8 cellular contexts compared by ENCODE assay signal in genomic region chr21:44873356-44874239, GRCh38. TPM values are rescaled to one million over a fixed set of nuclear protein-coding genes. Genes with fewer than 3 reads are reported as not detected.
DNase-seq lines count a peak whose midpoint lies in the region; ATAC-seq and TF ChIP-seq lines count a peak whose summit lies in the region.

Gene PTTG1IP (minus strand): TSS chr21:44873690. CDS start chr21:44873616, 74 bp downstream.

- H3K9ac ChIP-seq in mucosa of rectum (ENCODE audit: low read depth in 1 of 2, low read length in 2 of 2): peak within 1 kb of the TSS; percentile 88 to 93

- peaks cover 56% of the 10 kb centered on the region for H3K4me1 Mint-ChIP-seq in activated T-cell treated with anti-CD3 and anti-CD28 coated beads, Interleukin-2, amount 50 U/mL, for 24 hours (ENCODE audit: low read depth)

- H3K27me3 Mint-ChIP-seq in activated T-cell treated with anti-CD3 and anti-CD28 coated beads, Interleukin-2, amount 50 U/mL, for 24 hours: no peaks in the 10 kb centered on the region

- peak within 1 kb of the TSS; percentile 90 for H3K4me3 Mint-ChIP-seq in activated T-cell treated with anti-CD3 and anti-CD28 coated beads, Interleukin-2, amount 50 U/mL, for 24 hours

- H3K27ac Mint-ChIP-seq in activated T-cell treated with anti-CD3 and anti-CD28 coated beads, Interleukin-2, amount 50 U/mL, for 24 hours: peak within 1 kb of the TSS; percentile 91

- no peaks in the 10 kb centered on the region for H3K36me3 ChIP-seq in mucosa of rectum (ENCODE audit: control insufficient read depth in 2 of 2, insufficient read depth in 2 of 2, low read length in 2 of 2)

- H3K4me1 ChIP-seq in mucosa of rectum (ENCODE audit: control insufficient read depth in 2 of 2, insufficient read depth in 2 of 2, low read length in 2 of 2): peaks cover 38 to 58% of the 10 kb centered on the region in 2 donors

- peak; percentile 79 for TF ChIP-seq POLR2A in erythroblast (IDR thresholded peaks at IDR 0.05; ENCODE audit: low read length)

- no peaks in the 10 kb centered on the region for H3K9me3 Mint-ChIP-seq in activated T-cell treated with anti-CD3 and anti-CD28 coated beads, Interleukin-2, amount 50 U/mL, for 24 hours

- H3K36me3 Mint-ChIP-seq in activated T-cell treated with anti-CD3 and anti-CD28 coated beads, Interleukin-2, amount 50 U/mL, for 24 hours (ENCODE audit: low read depth): peaks cover 5% of the 10 kb centered on the region

- DNase-seq in DMS53 treated with DMSO at 0.1 percent for 48 hours (lab: John Stamatoyannopoulos, UW; ENCODE audit: unreplicated experiment): peak; percentile 74
- DNase-seq in KG1 (lab: John Stamatoyannopoulos, UW): peak; percentile 95
- DNase-seq in activated T-cell treated with anti-CD3 and anti-CD28 coated beads, Interleukin-2, amount 50 U/mL, for 24 hours: peak; percentile 99
- DNase-seq in erythroblast (lab: John Stamatoyannopoulos, UW): peak; percentile 98 to 100
- peak; percentile 96 to 98 for DNase-seq in stimulated activated CD8-positive, alpha-beta memory T cell treated with anti-CD3 and anti-CD28 coated beads, Interleukin-4, amount 100 ng/mL, for 4 hours (ENCODE audit: low read depth in 2 of 2, low spot score in 1 of 2)

- H3K27ac ChIP-seq in mucosa of rectum (ENCODE audit: low read depth in 2 of 2, low read length in 2 of 2): peak within 1 kb of the TSS; percentile 92 to 95

- peak within 1 kb of the TSS; percentile 73 to 90 for H3K4me3 ChIP-seq in mucosa of rectum (ENCODE audit: low read length in 2 of 2)

- no peaks in the 10 kb centered on the region for H3K27me3 ChIP-seq in mucosa of rectum (ENCODE audit: control insufficient read depth in 2 of 2, insufficient read depth in 2 of 2, low read length in 2 of 2)

- peak; percentile 67 for ATAC-seq in GM21723 (IDR thresholded peaks at IDR 0.05; ENCODE audit: unreplicated experiment)

- no peaks in the 10 kb centered on the region for H3K9me3 ChIP-seq in mucosa of rectum (ENCODE audit: control insufficient read depth in 2 of 2, low read length in 2 of 2)

TF ChIP-seq in PFSK-1, 5 proteins besides CTCF, POLR2A, EP300 and RAD21:
- TF ChIP-seq POLR2AphosphoS5 (IDR thresholded peaks at IDR 0.05; ENCODE audit: low read depth, low read length) (peak; percentile 62), TAF1 (IDR thresholded peaks at IDR 0.05; ENCODE audit: borderline replicate concordance, insufficient read depth, low read length) (0 out of 2 replicates have a peak, but pooled peaks have one; percentile 53), REST (IDR thresholded peaks at IDR 0.05; ENCODE audit: insufficient read depth in 1 of 2, low read depth in 2 of 2, low read length in 2 of 2) (no peak)
TF ChIP-seq in PFSK-1: peak in this region for 2.

RNA-seq across cellular contexts. Expression of gene PTTG1IP, which starts in this region (rescaled TPM):
- polyA plus RNA-seq in PFSK-1 (2012; ENCODE audit: insufficient read length, low read depth): 197 TPM

Comparison
In these comparisons a context has a peak if more than half of its experiments do, and no peak if none do; other contexts are left out.
1. Peak in every context shown above with its lines: DNase-seq, ATAC-seq, H3K4me3 ChIP-seq and H3K27ac ChIP-seq.